Comparison of ENCODE assay signal across 34 cellular contexts in the genomic region with DNA sequence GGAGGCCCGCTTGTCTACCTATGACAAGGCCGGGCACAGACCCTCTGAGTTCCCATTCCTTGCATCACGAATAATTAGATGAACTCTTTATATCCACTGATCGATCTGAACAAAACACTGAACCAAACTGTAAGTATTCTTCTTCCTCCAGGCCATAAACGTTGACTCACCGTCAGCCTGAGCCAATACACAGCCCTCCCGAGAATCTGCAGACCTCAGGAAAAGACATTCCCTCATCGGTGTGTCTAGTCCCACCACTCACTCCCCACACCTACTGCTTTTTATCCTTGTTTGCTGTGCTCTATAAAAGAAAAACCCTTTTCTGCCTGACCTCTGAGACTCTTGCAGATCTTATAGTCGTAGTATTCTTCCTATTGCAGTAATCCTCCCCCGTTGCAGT. TPM values are rescaled to one million over a fixed set of nuclear protein-coding genes. Genes with fewer than 3 reads are reported as not detected.
DNase-seq lines count a peak whose midpoint lies in the region; ATAC-seq and TF ChIP-seq lines count a peak whose summit lies in the region.
"Had no signal": no experiment of that assay in that cellular context is flagged by ENCODE, and none has a peak within 500 bp of the region (broad histone marks: within the 10 kb centered on the region; RNA-seq: fewer than 3 reads in every experiment).

No MANE protein-coding gene starts in this region.

- TF ChIP-seq CTCF in AG10803 (conservative IDR thresholded peaks at IDR 0.05; ENCODE audit: low read length) = no peak
- no peak for TF ChIP-seq CTCF in brain (conservative IDR thresholded peaks at IDR 0.05)

- no peak overlapping the region for H3K27ac ChIP-seq in mesendoderm (ENCODE audit: low read depth, low read length)
- H3K27ac ChIP-seq: ascending aorta, C4-2B, parathyroid adenoma, Peyer's patch, WERI-Rb-1 had no signal

- WGBS in mesendoderm (ENCODE audit: extremely low coverage, insufficient coverage, low lambda C conversion rate) = no CpG with 5 or more reads among the region's 10 CpGs

- H3K27me3 ChIP-seq in mesendoderm (ENCODE audit: insufficient read depth, low read length, poor library complexity) = no peaks in the 10 kb centered on the region
- H3K27me3 ChIP-seq: ascending aorta, Peyer's patch, upper lobe of left lung had no signal

- no peak overlapping the region for H2BK15ac ChIP-seq in mesendoderm (replicated peaks; ENCODE audit: low read depth)

- no peak overlapping the region for H4K8ac ChIP-seq in mesendoderm (ENCODE audit: low read depth, low read length)

- no peak overlapping the region for H3K4me2 ChIP-seq in mesendoderm (ENCODE audit: low read length)

- peak overlapping the region in 3 of 5 experiments; percentile 1 to 26 (median 6) for H3K27ac Mint-ChIP-seq in brain
- H3K27ac Mint-ChIP-seq: activated T-cell treated with anti-CD3 and anti-CD28 coated beads, Interleukin-2, amount 50 U/mL, for 72 hours had no signal

- H3K9ac ChIP-seq in mesendoderm (ENCODE audit: low read length) = no peak overlapping the region
- H3K9ac ChIP-seq: parathyroid adenoma had no signal

- no peaks in the 10 kb centered on the region for H3K4me1 Mint-ChIP-seq in brain

- H3K4ac ChIP-seq in mesendoderm (ENCODE audit: low read depth, low read length) = no peak overlapping the region

- H3K4me3 ChIP-seq in AG10803 (ENCODE audit: low read length) = no peak overlapping the region
- H3K4me3 ChIP-seq in mesendoderm (ENCODE audit: low read length) = no peak overlapping the region
- H3K4me3 ChIP-seq: ascending aorta, K562, Peyer's patch, upper lobe of left lung had no signal

- no peaks in the 10 kb centered on the region for H3K9me3 Mint-ChIP-seq in brain
- H3K9me3 Mint-ChIP-seq: activated naive CD4-positive, alpha-beta T cell treated with anti-CD3 and anti-CD28 coated beads for 36 hours; activated T-cell treated with anti-CD3 and anti-CD28 coated beads, Interleukin-2, amount 50 U/mL, for 72 hours had no signal

- DNase-seq in AG10803 (ENCODE audit: low read depth) = peak; percentile 16
- peak; percentile 62 for DNase-seq in ELR (ENCODE audit: low read depth)
- peak; percentile 51 for DNase-seq in mesendoderm
- DNase-seq in RPMI8226 = no peak
- no peak for DNase-seq in dedifferentiated amniotic fluid mesenchymal stem cell (ENCODE audit: extremely low spot score)
- no peak for DNase-seq in NCI-H69 (lab: John Stamatoyannopoulos, UW)
- DNase-seq: ACHN; activated CD4-positive, alpha-beta T cell treated with anti-CD3 and anti-CD28 coated beads for 48 hours; activated CD8-positive, alpha-beta memory T cell treated with anti-CD3 and anti-CD28 coated beads, Interleukin-2, amount 10 ng/mL, durations not matched to agents 7 days and 5 days; activated naive CD4-positive, alpha-beta T cell treated with anti-CD3 and anti-CD28 coated beads for 36 hours; activated T-cell treated with anti-CD3 and anti-CD28 coated beads, Interleukin-2, amount 50 U/mL, for 72 hours; Calu3; central memory CD4-positive, alpha-beta T cell; dermis blood vessel endothelial cell; DMS79 treated with DMSO at 0.1 percent for 48 hours; NCI-H1105; NCI-H2029; NCI-H2227 treated with DMSO at 0.1 percent for 48 hours; NCI-H526 treated with DMSO at 0.1 percent for 48 hours; Peyer's patch; right cardiac atrium; SIG-M5; stimulated activated CD4-positive, alpha-beta T cell treated with anti-CD3 and anti-CD28 coated beads, Interleukin-2, amount 100 ng/mL, for 48 hours; T1000; upper lobe of left lung; WERI-Rb-1 had no signal

- no peaks in the 10 kb centered on the region for H3K79me1 ChIP-seq in mesendoderm (ENCODE audit: low read length)

- no peak overlapping the region for H3K56ac ChIP-seq in mesendoderm (ENCODE audit: low read length)

- H3K4me3 Mint-ChIP-seq in brain = no peak overlapping the region
- H3K4me3 Mint-ChIP-seq: activated CD8-positive, alpha-beta memory T cell treated with anti-CD3 and anti-CD28 coated beads, Interleukin-2, amount 10 ng/mL, durations not matched to agents 7 days and 5 days; activated naive CD4-positive, alpha-beta T cell treated with anti-CD3 and anti-CD28 coated beads for 36 hours; activated T-cell treated with anti-CD3 and anti-CD28 coated beads, Interleukin-2, amount 50 U/mL, for 72 hours had no signal

- H3K36me3 Mint-ChIP-seq in brain = peaks cover 44% of the 10 kb centered on the region

- ATAC-seq in HG03196 (IDR thresholded peaks at IDR 0.05; ENCODE audit: unreplicated experiment) = no peak
- ATAC-seq: activated CD8-positive, alpha-beta memory T cell treated with anti-CD3 and anti-CD28 coated beads, Interleukin-2, amount 10 ng/mL, durations not matched to agents 7 days and 5 days; activated T-cell treated with anti-CD3 and anti-CD28 coated beads, Interleukin-2, amount 50 U/mL, for 72 hours; K562; right cardiac atrium had no signal

- no peak overlapping the region for H3K18ac ChIP-seq in mesendoderm (ENCODE audit: low read length)

- H2BK5ac ChIP-seq in mesendoderm (ENCODE audit: low read length) = no peak overlapping the region

- no peak overlapping the region for H2AK5ac ChIP-seq in mesendoderm (ENCODE audit: low read length)

- H4K5ac ChIP-seq in mesendoderm (ENCODE audit: low read length) = no peak overlapping the region

- no peaks in the 10 kb centered on the region for H3K27me3 Mint-ChIP-seq in brain
- H3K27me3 Mint-ChIP-seq: activated CD8-positive, alpha-beta memory T cell treated with anti-CD3 and anti-CD28 coated beads, Interleukin-2, amount 10 ng/mL, durations not matched to agents 7 days and 5 days had no signal

- H3K36me3 ChIP-seq in mesendoderm (ENCODE audit: control insufficient read depth, insufficient read depth, low read length) = peaks cover 3% of the 10 kb centered on the region
- H3K36me3 ChIP-seq: WERI-Rb-1 had no signal

- H3K23ac ChIP-seq in mesendoderm (ENCODE audit: low read length) = no peak overlapping the region

- no peaks in the 10 kb centered on the region for H3K79me2 ChIP-seq in mesendoderm (ENCODE audit: control insufficient read depth, insufficient read depth, low read length)
- H3K79me2 ChIP-seq: parathyroid adenoma had no signal

- H2BK120ac ChIP-seq in mesendoderm (ENCODE audit: low read depth, low read length) = no peak overlapping the region

- no peaks in the 10 kb centered on the region for H3K4me1 ChIP-seq in mesendoderm (ENCODE audit: control insufficient read depth, low read depth, low read length)
- H3K4me1 ChIP-seq: ascending aorta, parathyroid adenoma, Peyer's patch had no signal

RNA-seq across cellular contexts. Expression of a gene that starts 41.0 kb away (rescaled TPM):
- 4.2 TPM for polyA plus RNA-seq in brain (ENCODE audit: insufficient read depth, low read depth, low replicate concordance)
- polyA plus RNA-seq in mesendoderm (2013, experiment 1 of 2) = 11.2 TPM
- polyA plus RNA-seq in mesendoderm (2013, experiment 2 of 2) = 11.0 TPM

RNA-seq across cellular contexts. Expression of a gene that starts 42.1 kb away (rescaled TPM):
- polyA plus RNA-seq in brain (ENCODE audit: insufficient read depth, low read depth, low replicate concordance) = 32.4 TPM
- polyA plus RNA-seq in mesendoderm (2013, experiment 1 of 2) = 0.11 TPM
- 0.04 TPM for polyA plus RNA-seq in mesendoderm (2013, experiment 2 of 2)
- polyA plus RNA-seq: K562, keratinocyte, neural cell had no signal

Comparison
In these comparisons a context has a peak if more than half of its experiments do, and no peak if none do; other contexts are left out.
1. DNase-seq: peak in AG10803 (single experiment), ELR (single experiment) and mesendoderm (single experiment); none in RPMI8226 (single experiment), dedifferentiated amniotic fluid mesenchymal stem cell (single experiment) and NCI-H69 (single experiment).